Comparison of ENCODE assay signal across 15 cellular contexts in the genomic region with DNA sequence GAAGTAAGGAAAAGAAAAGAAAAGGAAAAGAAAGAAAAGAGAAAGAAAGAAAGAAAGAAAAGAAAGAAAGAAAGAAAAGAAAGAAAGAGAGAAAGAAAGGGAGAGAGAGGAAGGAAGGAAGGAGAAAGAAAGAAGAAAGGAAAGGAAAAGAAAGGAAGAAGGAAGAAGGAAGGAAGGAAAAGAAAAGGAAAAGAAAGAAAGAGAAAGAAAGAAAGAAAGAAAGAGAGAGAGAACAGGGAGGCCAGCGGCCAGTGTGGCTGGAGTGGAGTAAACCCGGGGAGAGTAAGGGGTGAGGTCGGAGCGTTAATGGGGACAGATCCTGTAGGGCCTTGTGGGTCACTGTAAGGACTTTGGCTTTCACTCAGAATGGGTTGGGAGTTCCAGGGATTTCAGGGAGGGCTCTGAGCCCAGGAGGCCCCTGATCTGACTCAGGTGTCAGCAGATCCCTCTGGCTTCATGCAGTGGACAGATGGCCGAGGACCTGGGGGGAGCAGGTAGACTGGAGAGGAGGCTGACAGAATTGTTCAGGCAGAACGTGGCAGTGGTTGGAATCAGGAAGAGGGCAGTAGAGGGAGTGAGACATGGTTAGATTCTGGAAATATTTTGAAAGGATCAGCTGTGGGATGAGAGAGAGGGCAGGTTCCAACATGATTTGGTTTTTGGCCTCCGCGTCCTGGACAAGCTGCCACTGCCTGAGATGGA. TPM values are rescaled to one million over a fixed set of nuclear protein-coding genes. Genes with fewer than 3 reads are reported as not detected.
DNase-seq lines count a peak whose midpoint lies in the region; ATAC-seq and TF ChIP-seq lines count a peak whose summit lies in the region.
"Had no signal": no experiment of that assay in that cellular context is flagged by ENCODE, and none has a peak within 500 bp of the region (broad histone marks: within the 10 kb centered on the region; RNA-seq: fewer than 3 reads in every experiment).

No MANE protein-coding gene starts in this region.

- H3K27me3 ChIP-seq in GM23338 (ENCODE audit: insufficient read depth): no peaks in the 10 kb centered on the region

- ATAC-seq in GM23338 (peak; percentile 16; the same call in 2 of the 3 replicates), HG02642 (IDR thresholded peaks at IDR 0.05; ENCODE audit: poor library complexity, unreplicated experiment) (no peak)
- ATAC-seq: right cardiac atrium had no signal

- peaks cover 4% of the 10 kb centered on the region for H3K4me1 Mint-ChIP-seq in GM23338
- H3K4me1 Mint-ChIP-seq: nephron had no signal

- no peaks in the 10 kb centered on the region for H3K27me3 Mint-ChIP-seq in GM23338 (ENCODE audit: insufficient read depth, low read depth, poor library complexity)
- H3K27me3 Mint-ChIP-seq: activated naive CD8-positive, alpha-beta T cell had no signal

- H3K4me3 Mint-ChIP-seq in GM23338: no peak overlapping the region
- H3K4me3 Mint-ChIP-seq: activated naive CD8-positive, alpha-beta T cell; nephron had no signal

- no peaks in the 10 kb centered on the region for H3K79me2 ChIP-seq in GM23338 (replicated peaks; ENCODE audit: insufficient read depth)

- DNase-seq in GM23338 (ENCODE audit: low spot score) (no peak), left kidney (ENCODE audit: low read depth, low spot score) (peak; percentile 57), NCI-H526 (lab: John Stamatoyannopoulos, UW) (no peak), NCI-H2081 (lab: John Stamatoyannopoulos, UW) (no peak)
- DNase-seq: AML-193; DMS79; erythroblast; stimulated activated CD4-positive, alpha-beta T cell treated with anti-CD3 and anti-CD28 coated beads, Interleukin-4, amount 100 ng/mL, for 1 hour; SW 1271 had no signal

- H2AFZ ChIP-seq in GM23338: no peak overlapping the region

- no peaks in the 10 kb centered on the region for H3K9me2 ChIP-seq in GM23338 (ENCODE audit: insufficient read depth)

- no peaks in the 10 kb centered on the region for H3K9me3 Mint-ChIP-seq in GM23338
- H3K9me3 Mint-ChIP-seq: nephron had no signal

- 0 out of 2 replicates have a peak, but pooled peaks cover 3% of the 10 kb centered on the region for H3F3A ChIP-seq in GM23338 (replicated peaks; ENCODE audit: low read depth)

- H3K27ac ChIP-seq in GM23338 (ENCODE audit: low read depth): no peak overlapping the region
- peak overlapping the region; percentile 10 for H3K27ac ChIP-seq in angular gyrus (ENCODE audit: low read depth, low read length)

- no peak for TF ChIP-seq CTCF in GM23338 (conservative IDR thresholded peaks at IDR 0.05; ENCODE audit: low read depth in 2 of 2)

- H3K36me3 ChIP-seq in GM23338 (ENCODE audit: insufficient read depth): no peaks in the 10 kb centered on the region

- no peak overlapping the region for H3K4me2 ChIP-seq in GM23338

- peaks cover 5% of the 10 kb centered on the region for H3K4me1 ChIP-seq in GM23338 (ENCODE audit: insufficient read depth)

- H4K20me1 ChIP-seq in GM23338 (replicated peaks; ENCODE audit: insufficient read depth): no peaks in the 10 kb centered on the region

- no peak overlapping the region for H3K27ac Mint-ChIP-seq in GM23338
- H3K27ac Mint-ChIP-seq: activated naive CD8-positive, alpha-beta T cell; nephron had no signal

- no peak overlapping the region for H3K4me3 ChIP-seq in GM23338

- H3K36me3 Mint-ChIP-seq in GM23338 (ENCODE audit: low read depth): no peaks in the 10 kb centered on the region
- H3K36me3 Mint-ChIP-seq: activated naive CD8-positive, alpha-beta T cell had no signal

TF ChIP-seq in GM23338, 12 proteins besides CTCF, POLR2A, EP300 and RAD21:
- TF ChIP-seq POLR2AphosphoS5 (IDR thresholded peaks at IDR 0.05; ENCODE audit: low read depth) (no peak), CREB1 (CRISPR knock-in tag; IDR thresholded peaks at IDR 0.05; ENCODE audit: low read depth) (no peak)
- TF ChIP-seq, protein P1, sequence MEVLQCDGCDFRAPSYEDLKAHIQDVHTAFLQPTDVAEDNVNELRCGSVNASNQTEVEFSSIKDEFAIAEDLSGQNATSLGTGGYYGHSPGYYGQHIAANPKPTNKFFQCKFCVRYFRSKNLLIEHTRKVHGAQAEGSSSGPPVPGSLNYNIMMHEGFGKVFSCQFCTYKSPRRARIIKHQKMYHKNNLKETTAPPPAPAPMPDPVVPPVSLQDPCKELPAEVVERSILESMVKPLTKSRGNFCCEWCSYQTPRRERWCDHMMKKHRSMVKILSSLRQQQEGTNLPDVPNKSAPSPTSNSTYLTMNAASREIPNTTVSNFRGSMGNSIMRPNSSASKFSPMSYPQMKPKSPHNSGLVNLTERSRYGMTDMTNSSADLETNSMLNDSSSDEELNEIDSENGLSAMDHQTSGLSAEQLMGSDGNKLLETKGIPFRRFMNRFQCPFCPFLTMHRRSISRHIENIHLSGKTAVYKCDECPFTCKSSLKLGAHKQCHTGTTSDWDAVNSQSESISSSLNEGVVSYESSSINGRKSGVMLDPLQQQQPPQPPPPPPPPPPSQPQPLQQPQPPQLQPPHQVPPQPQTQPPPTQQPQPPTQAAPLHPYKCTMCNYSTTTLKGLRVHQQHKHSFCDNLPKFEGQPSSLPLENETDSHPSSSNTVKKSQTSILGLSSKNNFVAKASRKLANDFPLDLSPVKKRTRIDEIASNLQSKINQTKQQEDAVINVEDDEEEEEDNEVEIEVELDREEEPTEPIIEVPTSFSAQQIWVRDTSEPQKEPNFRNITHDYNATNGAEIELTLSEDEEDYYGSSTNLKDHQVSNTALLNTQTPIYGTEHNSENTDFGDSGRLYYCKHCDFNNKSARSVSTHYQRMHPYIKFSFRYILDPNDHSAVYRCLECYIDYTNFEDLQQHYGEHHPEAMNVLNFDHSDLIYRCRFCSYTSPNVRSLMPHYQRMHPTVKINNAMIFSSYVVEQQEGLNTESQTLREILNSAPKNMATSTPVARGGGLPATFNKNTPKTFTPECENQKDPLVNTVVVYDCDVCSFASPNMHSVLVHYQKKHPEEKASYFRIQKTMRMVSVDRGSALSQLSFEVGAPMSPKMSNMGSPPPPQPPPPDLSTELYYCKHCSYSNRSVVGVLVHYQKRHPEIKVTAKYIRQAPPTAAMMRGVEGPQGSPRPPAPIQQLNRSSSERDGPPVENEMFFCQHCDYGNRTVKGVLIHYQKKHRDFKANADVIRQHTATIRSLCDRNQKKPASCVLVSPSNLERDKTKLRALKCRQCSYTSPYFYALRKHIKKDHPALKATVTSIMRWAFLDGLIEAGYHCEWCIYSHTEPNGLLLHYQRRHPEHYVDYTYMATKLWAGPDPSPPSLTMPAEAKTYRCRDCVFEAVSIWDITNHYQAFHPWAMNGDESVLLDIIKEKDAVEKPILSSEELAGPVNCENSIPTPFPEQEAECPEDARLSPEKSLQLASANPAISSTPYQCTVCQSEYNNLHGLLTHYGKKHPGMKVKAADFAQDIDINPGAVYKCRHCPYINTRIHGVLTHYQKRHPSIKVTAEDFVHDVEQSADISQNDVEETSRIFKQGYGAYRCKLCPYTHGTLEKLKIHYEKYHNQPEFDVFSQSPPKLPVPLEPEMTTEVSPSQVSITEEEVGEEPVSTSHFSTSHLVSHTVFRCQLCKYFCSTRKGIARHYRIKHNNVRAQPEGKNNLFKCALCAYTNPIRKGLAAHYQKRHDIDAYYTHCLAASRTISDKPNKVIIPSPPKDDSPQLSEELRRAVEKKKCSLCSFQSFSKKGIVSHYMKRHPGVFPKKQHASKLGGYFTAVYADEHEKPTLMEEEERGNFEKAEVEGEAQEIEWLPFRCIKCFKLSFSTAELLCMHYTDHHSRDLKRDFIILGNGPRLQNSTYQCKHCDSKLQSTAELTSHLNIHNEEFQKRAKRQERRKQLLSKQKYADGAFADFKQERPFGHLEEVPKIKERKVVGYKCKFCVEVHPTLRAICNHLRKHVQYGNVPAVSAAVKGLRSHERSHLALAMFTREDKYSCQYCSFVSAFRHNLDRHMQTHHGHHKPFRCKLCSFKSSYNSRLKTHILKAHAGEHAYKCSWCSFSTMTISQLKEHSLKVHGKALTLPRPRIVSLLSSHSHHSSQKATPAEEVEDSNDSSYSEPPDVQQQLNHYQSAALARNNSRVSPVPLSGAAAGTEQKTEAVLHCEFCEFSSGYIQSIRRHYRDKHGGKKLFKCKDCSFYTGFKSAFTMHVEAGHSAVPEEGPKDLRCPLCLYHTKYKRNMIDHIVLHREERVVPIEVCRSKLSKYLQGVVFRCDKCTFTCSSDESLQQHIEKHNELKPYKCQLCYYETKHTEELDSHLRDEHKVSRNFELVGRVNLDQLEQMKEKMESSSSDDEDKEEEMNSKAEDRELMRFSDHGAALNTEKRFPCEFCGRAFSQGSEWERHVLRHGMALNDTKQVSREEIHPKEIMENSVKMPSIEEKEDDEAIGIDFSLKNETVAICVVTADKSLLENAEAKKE (CRISPR knock-in tag; IDR thresholded peaks at IDR 0.05): no peak

RNA-seq across cellular contexts. Expression of a gene that starts 19.8 kb away (rescaled TPM):
- not detected in 2 replicates for total RNA-seq in GM23338 (2014; rRNA removed; shearing (Covaris generic))
- polyA plus RNA-seq in GM23338 (2016; fragmentation: Nextera tagmentation; extraction: Ambion mirVana): 0.81 and 0.89 TPM in 2 replicates

RNA-seq across cellular contexts. Expression of a gene that starts 39.0 kb away (rescaled TPM):
- total RNA-seq in GM23338 (2014; rRNA removed; shearing (Covaris generic)): 3.6 and 4.3 TPM in 2 replicates
- polyA plus RNA-seq in GM23338 (2016; fragmentation: Nextera tagmentation; extraction: Ambion mirVana): 2.3 and 3.4 TPM in 2 replicates
- total RNA-seq: M059J had no signal

RNA-seq across cellular contexts. Expression of a gene that starts 42.8 kb away (rescaled TPM):
- 1.5 and 1.7 TPM in 2 replicates for total RNA-seq in GM23338 (2014; rRNA removed; shearing (Covaris generic))
- polyA plus RNA-seq in GM23338 (2016; fragmentation: Nextera tagmentation; extraction: Ambion mirVana): 26.8 and 31.3 TPM in 2 replicates
- total RNA-seq: M059J had no signal

RNA-seq across cellular contexts. Expression of a gene that starts 47.2 kb away (rescaled TPM):
- total RNA-seq in GM23338 (2014; rRNA removed; shearing (Covaris generic)): 9.6 and 15.9 TPM in 2 replicates
- 43.7 and 44.0 TPM in 2 replicates for polyA plus RNA-seq in GM23338 (2016; fragmentation: Nextera tagmentation; extraction: Ambion mirVana)
- total RNA-seq: M059J had no signal

RNA-seq across cellular contexts. Expression of a gene that starts 54.3 kb away (rescaled TPM):
- 16.2 and 17.4 TPM in 2 replicates for total RNA-seq in GM23338 (2014; rRNA removed; shearing (Covaris generic))
- polyA plus RNA-seq in GM23338 (2016; fragmentation: Nextera tagmentation; extraction: Ambion mirVana): 14.0 and 14.6 TPM in 2 replicates
- total RNA-seq: M059J had no signal
